ENCODE assay signal across 29 cellular contexts in the genomic region with DNA sequence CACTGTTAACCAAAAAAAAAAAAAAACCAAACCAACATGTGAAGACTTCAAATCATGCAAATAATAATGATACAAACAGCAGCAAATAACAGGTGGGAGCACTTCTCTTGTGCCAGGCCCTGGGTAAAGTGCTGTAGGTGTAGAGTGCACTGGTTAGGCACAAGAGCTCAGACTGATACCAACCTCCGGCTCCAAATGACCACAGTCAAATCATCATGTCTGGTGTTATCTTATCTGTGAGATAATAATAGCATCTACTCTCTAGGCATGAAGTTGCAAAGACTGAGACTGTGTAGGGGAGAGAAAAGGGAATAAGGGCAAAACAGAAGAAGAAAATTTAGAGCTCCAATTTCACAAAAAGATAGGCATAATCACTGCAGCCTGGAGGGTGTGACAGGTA.
"Had no signal": no experiment of that assay in that cellular context is flagged by ENCODE, and none has a peak within 500 bp of the region (broad histone marks: within the 10 kb centered on the region; RNA-seq: fewer than 3 reads in every experiment).

No MANE protein-coding gene starts in this region.

- ATAC-seq: activated CD4-positive, CD25-positive, alpha-beta regulatory T cell treated with anti-CD3 and anti-CD28 coated beads, Interleukin-2, amount 50 U/mL, for 24 hours; activated CD8-positive, alpha-beta T cell treated with anti-CD3 and anti-CD28 coated beads for 36 hours; activated naive CD8-positive, alpha-beta T cell treated with anti-CD3 and anti-CD28 coated beads, Interleukin-2, amount 50 U/mL, for 24 hours; body of pancreas; esophagus mucosa; T-helper 17 cell had no signal

- H3K4me1 ChIP-seq: body of pancreas had no signal

- H3K36me3 ChIP-seq: adrenal gland, WERI-Rb-1 had no signal

- H3K4me3 ChIP-seq: adrenal gland, body of pancreas, coronary artery, dorsolateral prefrontal cortex, heart left ventricle had no signal

- H3K27ac ChIP-seq: adrenal gland, body of pancreas, coronary artery, dorsolateral prefrontal cortex, heart left ventricle, WERI-Rb-1 had no signal

- DNase-seq: activated B cell treated with CpG ODN at 0.5 μM for 24 hours; activated CD4-positive, alpha-beta T cell treated with anti-CD3 and anti-CD28 coated beads for 48 hours; activated CD4-positive, alpha-beta T cell treated with anti-CD3 and anti-CD28 coated beads, Interleukin-2, amount 50 U/mL, for 1 hour; activated CD4-positive, alpha-beta T cell treated with anti-CD3 and anti-CD28 coated beads, Interleukin-2, amount 50 U/mL, for 48 hours; activated CD8-positive, alpha-beta memory T cell treated with anti-CD3 and anti-CD28 coated beads for 24 hours; activated CD8-positive, alpha-beta T cell treated with anti-CD3 and anti-CD28 coated beads for 36 hours; activated effector memory CD4-positive, alpha-beta T cell treated with anti-CD3 and anti-CD28 coated beads, Interleukin-2, amount 50 U/mL, for 16 hours; activated naive CD4-positive, alpha-beta T cell treated with anti-CD3 and anti-CD28 coated beads for 36 hours; activated naive CD8-positive, alpha-beta T cell treated with anti-CD3 and anti-CD28 coated beads for 36 hours; activated naive CD8-positive, alpha-beta T cell treated with anti-CD3 and anti-CD28 coated beads, Interleukin-2, amount 50 U/mL, for 24 hours; activated T-cell treated with anti-CD3 and anti-CD28 coated beads, Interleukin-2, amount 50 U/mL, for 1 hour; activated T-cell treated with anti-CD3 and anti-CD28 coated beads, Interleukin-2, amount 50 U/mL, for 48 hours; adrenal gland; amygdala; aorta; body of pancreas; dorsolateral prefrontal cortex; effector memory CD4-positive, alpha-beta T cell; endodermal cell; foreskin fibroblast; glutamatergic neuron; heart left ventricle; T-helper 1 cell; T-helper 17 cell; T1000; WERI-Rb-1 had no signal

- H3K27me3 ChIP-seq: adrenal gland, body of pancreas, dorsolateral prefrontal cortex, heart left ventricle had no signal

- H3K9me3 ChIP-seq: adrenal gland, body of pancreas, heart left ventricle had no signal
